ENCODE assay signal across 1 cellular context in the genomic region with DNA sequence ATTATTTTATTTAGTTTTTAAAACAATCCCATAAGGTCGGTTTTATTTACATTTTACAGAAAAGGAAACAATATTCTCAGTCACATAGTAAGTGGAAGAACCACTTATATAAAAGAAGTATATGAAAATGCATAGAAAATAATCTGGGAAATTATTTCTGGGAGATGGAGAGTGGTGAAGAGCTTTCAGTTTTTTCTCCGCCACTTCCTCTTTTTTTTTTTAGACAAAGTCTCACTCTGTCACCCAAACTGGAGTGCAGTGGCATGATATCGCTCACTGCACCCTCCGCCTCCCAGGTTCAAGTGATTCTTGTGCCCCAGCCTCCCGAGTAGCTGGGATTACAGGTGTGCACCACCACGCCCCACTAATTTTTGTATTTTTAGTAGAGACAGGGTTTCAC.
TF ChIP-seq lines count a peak whose summit lies in the region.

No MANE protein-coding gene starts in this region.

TF ChIP-seq in K562, 482 proteins besides CTCF, POLR2A, EP300 and RAD21:
- TF ChIP-seq, protein P1, sequence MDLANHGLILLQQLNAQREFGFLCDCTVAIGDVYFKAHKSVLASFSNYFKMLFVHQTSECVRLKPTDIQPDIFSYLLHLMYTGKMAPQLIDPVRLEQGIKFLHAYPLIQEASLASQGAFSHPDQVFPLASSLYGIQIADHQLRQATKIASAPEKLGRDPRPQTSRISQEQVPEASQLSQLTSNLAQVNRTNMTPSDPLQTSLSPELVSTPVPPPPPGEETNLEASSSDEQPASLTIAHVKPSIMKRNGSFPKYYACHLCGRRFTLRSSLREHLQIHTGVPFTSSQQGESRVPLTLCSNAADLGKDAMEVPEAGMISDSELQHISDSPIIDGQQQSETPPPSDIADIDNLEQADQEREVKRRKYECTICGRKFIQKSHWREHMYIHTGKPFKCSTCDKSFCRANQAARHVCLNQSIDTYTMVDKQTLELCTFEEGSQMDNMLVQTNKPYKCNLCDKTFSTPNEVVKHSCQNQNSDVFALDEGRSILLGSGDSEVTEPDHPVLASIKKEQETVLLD (IDR thresholded peaks at IDR 0.05): no peak
- TF ChIP-seq CCAR2 (IDR thresholded peaks at IDR 0.05; ENCODE audit: low read depth, low read length): no peak
- no peak for TF ChIP-seq TAF1 (IDR thresholded peaks at IDR 0.05; ENCODE audit: control insufficient read depth, extremely low read depth, insufficient read depth, low read length, severe bottlenecking)
- TF ChIP-seq SPI1 (IDR thresholded peaks at IDR 0.05; ENCODE audit: borderline replicate concordance, low read depth, low read length): peak; percentile 79
